Comparison of ENCODE assay signal across 12 cellular contexts in genomic region chr17:47945080-47945479, GRCh38. TPM values are rescaled to one million over a fixed set of nuclear protein-coding genes. Genes with fewer than 3 reads are reported as not detected.
DNase-seq lines count a peak whose midpoint lies in the region; ATAC-seq and TF ChIP-seq lines count a peak whose summit lies in the region.
"Had no signal": no experiment of that assay in that cellular context is flagged by ENCODE, and none has a peak within 500 bp of the region (broad histone marks: within the 10 kb centered on the region; RNA-seq: fewer than 3 reads in every experiment).

No MANE protein-coding gene starts in this region.

- peak overlapping the region; percentile 14 to 25 for H3K4me3 Mint-ChIP-seq in activated T-cell treated with anti-CD3 and anti-CD28 coated beads, Interleukin-2, amount 50 U/mL, for 72 hours
- peak overlapping the region; percentile 44 for H3K4me3 Mint-ChIP-seq in activated CD8-positive, alpha-beta T cell treated with anti-CD3 and anti-CD28 coated beads for 36 hours
- H3K4me3 Mint-ChIP-seq: activated B cell treated with CpG ODN at 0.5 μM for 24 hours had no signal

- no peaks in the 10 kb centered on the region for H3K27me3 Mint-ChIP-seq in activated T-cell treated with anti-CD3 and anti-CD28 coated beads, Interleukin-2, amount 50 U/mL, for 72 hours (ENCODE audit: low read depth)
- H3K27me3 Mint-ChIP-seq in activated CD8-positive, alpha-beta T cell treated with anti-CD3 and anti-CD28 coated beads for 36 hours = no peaks in the 10 kb centered on the region
- H3K27me3 Mint-ChIP-seq: activated B cell treated with CpG ODN at 0.5 μM for 24 hours had no signal

- H3K27me3 ChIP-seq in layer of hippocampus (ENCODE audit: control insufficient read depth, insufficient read depth, low read length) = no peaks in the 10 kb centered on the region
- H3K27me3 ChIP-seq in testis = no peaks in the 10 kb centered on the region

- peaks cover 60% of the 10 kb centered on the region for H3K4me1 ChIP-seq in testis

- no peak overlapping the region for H3K4me3 ChIP-seq in testis

- H3K27ac ChIP-seq in layer of hippocampus (ENCODE audit: low read depth, low read length) (peak overlapping the region; percentile 3), testis (peak overlapping the region in 1 of 2 donors; percentile 61)
- H3K27ac ChIP-seq: HL-60 had no signal

- peaks cover 87% of the 10 kb centered on the region for H3K4me1 Mint-ChIP-seq in activated T-cell treated with anti-CD3 and anti-CD28 coated beads, Interleukin-2, amount 50 U/mL, for 72 hours (ENCODE audit: low read depth)
- H3K4me1 Mint-ChIP-seq in activated CD8-positive, alpha-beta T cell treated with anti-CD3 and anti-CD28 coated beads for 36 hours (ENCODE audit: low read depth) = peaks cover 70% of the 10 kb centered on the region

- no peak for TF ChIP-seq CTCF in activated CD8-positive, alpha-beta T cell treated with anti-CD3 and anti-CD28 coated beads for 36 hours (IDR thresholded peaks at IDR 0.05)
- no peak for TF ChIP-seq CTCF in testis (IDR thresholded peaks at IDR 0.05)

- 57 to 61% methylated on average over 8 of the region's 8 CpGs for WGBS in testis, 2 donors

- TF ChIP-seq POLR2A in testis (IDR thresholded peaks at IDR 0.05) = no peak

- DNase-seq in activated T-cell treated with anti-CD3 and anti-CD28 coated beads, Interleukin-2, amount 50 U/mL, for 72 hours = no peak
- DNase-seq in activated T-cell treated with anti-CD3 and anti-CD28 coated beads for 4 hours (no peak), testis (peak; percentile 78), OCI-M2 (lab: John Stamatoyannopoulos, UW; ENCODE audit: unreplicated experiment) (no peak)
- DNase-seq in activated CD8-positive, alpha-beta T cell treated with anti-CD3 and anti-CD28 coated beads for 36 hours = peak; percentile 50
- no peak for DNase-seq in activated effector memory CD4-positive, alpha-beta T cell treated with Interleukin-2 at 50 U/mL for 16 hours
- DNase-seq: activated B cell treated with CpG ODN at 0.5 μM for 24 hours, NCI-H1694 treated with DMSO at 0.1 percent for 48 hours had no signal

- peaks cover 4 to 7% of the 10 kb centered on the region in 2 donors for H3K36me3 Mint-ChIP-seq in activated T-cell treated with anti-CD3 and anti-CD28 coated beads, Interleukin-2, amount 50 U/mL, for 72 hours (ENCODE audit: insufficient read depth in 2 of 2)
- H3K36me3 Mint-ChIP-seq in activated CD8-positive, alpha-beta T cell treated with anti-CD3 and anti-CD28 coated beads for 36 hours (ENCODE audit: low read depth) = peaks cover 43% of the 10 kb centered on the region

- peaks cover 2 to 4% of the 10 kb centered on the region in 2 donors for H3K9me3 Mint-ChIP-seq in activated T-cell treated with anti-CD3 and anti-CD28 coated beads, Interleukin-2, amount 50 U/mL, for 72 hours
- H3K9me3 Mint-ChIP-seq in activated CD8-positive, alpha-beta T cell treated with anti-CD3 and anti-CD28 coated beads for 36 hours = peaks cover 3% of the 10 kb centered on the region

- intact Hi-C loops in activated CD8-positive, alpha-beta T cell treated with anti-CD3 and anti-CD28 coated beads for 36 hours (cut with micrococcal nuclease) = loop anchor here (10.0 kb wide), 1 partner anchor 70 kb away; no protein-coding TSS in a partner anchor
- intact Hi-C loops in testis (cut with DNase I; ENCODE audit: low total_unique reads) = loop anchor here (5.0 kb wide), 1 partner anchor 53 kb away; no protein-coding TSS in a partner anchor

- H3K36me3 ChIP-seq in testis (ENCODE audit: low read depth, missing control alignments) = no peaks in the 10 kb centered on the region

- CTCF ChIA-PET in activated CD8-positive, alpha-beta T cell treated with anti-CD3 and anti-CD28 coated beads for 36 hours (lab: Charles Lee) = interaction anchor here (0.7 to 16.3 kb wide), 11 partner anchors 11 to 227 kb away, joined by 3 to 284 read pairs (median 4); partner anchors contain the start of genes CDK5RAP3 and SCRN2

- peak overlapping the region; percentile 13 for H3K27ac Mint-ChIP-seq in activated T-cell treated with anti-CD3 and anti-CD28 coated beads, Interleukin-2, amount 50 U/mL, for 72 hours
- peak overlapping the region; percentile 86 for H3K27ac Mint-ChIP-seq in activated CD8-positive, alpha-beta T cell treated with anti-CD3 and anti-CD28 coated beads for 36 hours
- H3K27ac Mint-ChIP-seq: activated B cell treated with CpG ODN at 0.5 μM for 24 hours had no signal

- H3K9me3 ChIP-seq in testis = no peaks in the 10 kb centered on the region

- no peak for ATAC-seq in activated T-cell treated with anti-CD3 and anti-CD28 coated beads, Interleukin-2, amount 50 U/mL, for 72 hours (replicated peaks in 1 of 2)
- no peak for ATAC-seq in activated CD8-positive, alpha-beta T cell treated with anti-CD3 and anti-CD28 coated beads for 36 hours
- no peak for ATAC-seq in activated CD4-positive, CD25-positive, alpha-beta regulatory T cell treated with anti-CD3 and anti-CD28 coated beads, Interleukin-2, amount 50 U/mL, for 24 hours

- POLR2A ChIA-PET in activated CD8-positive, alpha-beta T cell treated with anti-CD3 and anti-CD28 coated beads for 36 hours (lab: Charles Lee) = interaction anchor here (5.0 kb wide), 1 partner anchor 25 kb away, joined by 35 read pairs; the partner anchor contains the start of gene CDK5RAP3

RNA-seq across cellular contexts. Expression of gene PNPO, which starts 3.7 kb away (rescaled TPM):
- 10 to 100 TPM; 18.4 to 30.1 TPM for total RNA-seq in activated T-cell treated with anti-CD3 and anti-CD28 coated beads, Interleukin-2, amount 50 U/mL, for 72 hours
- 10 to 100 TPM; 41.0 to 42.7 TPM for total RNA-seq in activated CD8-positive, alpha-beta T cell treated with anti-CD3 and anti-CD28 coated beads for 36 hours
- total RNA-seq in testis = 10 to 100 TPM; 37.5 to 41.7 TPM
- polyA plus RNA-seq in testis (ENCODE audit: insufficient read depth, low read depth, low replicate concordance) = 21.3 TPM

RNA-seq across cellular contexts. Expression of gene PRR15L, which starts 12.6 kb away (rescaled TPM):
- not detected for total RNA-seq in activated T-cell treated with anti-CD3 and anti-CD28 coated beads, Interleukin-2, amount 50 U/mL, for 72 hours
- total RNA-seq in activated CD8-positive, alpha-beta T cell treated with anti-CD3 and anti-CD28 coated beads for 36 hours = not detected
- 1 to 10 TPM in 1 of 2 donors, under 1 TPM in 1; 0.55 to 2.5 TPM for total RNA-seq in testis
- polyA plus RNA-seq in testis (ENCODE audit: insufficient read depth, low read depth, low replicate concordance) = 6.2 TPM
- total RNA-seq: activated B cell treated with CpG ODN at 0.5 μM for 24 hours had no signal
- polyA plus RNA-seq: AG04450 had no signal

RNA-seq across cellular contexts. Expression of gene CDK5RAP3, which starts 25.8 kb away (rescaled TPM):
- total RNA-seq in activated T-cell treated with anti-CD3 and anti-CD28 coated beads, Interleukin-2, amount 50 U/mL, for 72 hours = 100 to 1,000 TPM; 232 to 255 TPM
- 100 to 1,000 TPM; 161 to 171 TPM for total RNA-seq in activated CD8-positive, alpha-beta T cell treated with anti-CD3 and anti-CD28 coated beads for 36 hours
- total RNA-seq in testis = 100 to 1,000 TPM; 221 to 281 TPM
- polyA plus RNA-seq in testis (ENCODE audit: insufficient read depth, low read depth, low replicate concordance) = 192 TPM

RNA-seq across cellular contexts. Expression of gene SP2, which starts 49.0 kb away (rescaled TPM):
- 10 to 100 TPM; 27.6 to 33.5 TPM for total RNA-seq in activated T-cell treated with anti-CD3 and anti-CD28 coated beads, Interleukin-2, amount 50 U/mL, for 72 hours
- 10 to 100 TPM; 11.5 to 13.2 TPM for total RNA-seq in activated CD8-positive, alpha-beta T cell treated with anti-CD3 and anti-CD28 coated beads for 36 hours
- total RNA-seq in testis = 10 to 100 TPM; 18.9 to 23.5 TPM
- 35.0 TPM for polyA plus RNA-seq in testis (ENCODE audit: insufficient read depth, low read depth, low replicate concordance)

Comparison
In these comparisons a context has a peak if more than half of its experiments do, and no peak if none do; other contexts are left out.
1. DNase-seq: peak in activated CD8-positive, alpha-beta T cell treated with anti-CD3 and anti-CD28 coated beads for 36 hours (single experiment) and testis (single experiment); none in activated T-cell treated with anti-CD3 and anti-CD28 coated beads, Interleukin-2, amount 50 U/mL, for 72 hours (0 of 2), activated T-cell treated with anti-CD3 and anti-CD28 coated beads for 4 hours (single experiment), activated effector memory CD4-positive, alpha-beta T cell treated with Interleukin-2 at 50 U/mL for 16 hours (single experiment) and OCI-M2 (single experiment).